9 cellular contexts compared by ENCODE assay signal in the genomic region with DNA sequence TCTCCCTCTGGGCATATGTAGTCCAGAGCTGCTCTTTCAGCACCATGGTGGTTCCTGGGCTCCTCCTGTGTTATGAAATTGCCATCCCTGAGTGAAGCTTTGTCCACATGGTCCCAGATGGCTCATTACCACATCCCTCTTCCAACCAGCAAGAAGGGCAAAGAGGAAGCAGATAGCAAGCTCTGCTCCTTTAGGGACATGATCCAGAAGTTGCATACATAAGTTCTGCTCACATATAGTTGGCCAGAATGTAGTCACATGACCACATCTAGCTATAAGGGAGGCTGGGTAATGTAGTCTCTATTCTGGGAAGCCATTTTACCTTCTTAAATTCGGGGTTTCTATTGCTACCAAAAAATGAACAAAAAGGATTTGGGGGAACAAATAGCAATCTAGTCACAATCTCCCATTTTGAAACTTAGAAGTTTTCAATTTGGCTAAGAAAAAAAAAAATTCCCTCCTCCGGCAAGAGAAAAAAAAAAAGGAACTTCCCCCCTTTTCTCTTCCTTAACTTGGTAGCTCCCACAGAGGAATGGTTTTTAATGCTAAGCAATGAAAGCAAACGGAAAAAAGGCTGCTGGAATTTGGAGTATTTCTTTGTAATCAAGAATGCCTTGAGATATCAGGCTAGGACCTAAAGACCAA.
DNase-seq lines count a peak whose midpoint lies in the region; ATAC-seq, FAIRE-seq and TF ChIP-seq lines count a peak whose summit lies in the region.
"Had no signal": no experiment of that assay in that cellular context is flagged by ENCODE, and none has a peak within 500 bp of the region (broad histone marks: within the 10 kb centered on the region; RNA-seq: fewer than 3 reads in every experiment).

No MANE protein-coding gene starts in this region.

- DNase-seq in Daoy (ENCODE audit: low read depth) (peak; percentile 10), left ventricle myocardium superior (no peak), gastrocnemius medialis (peak; percentile 2 to 27), RCC 7860 (ENCODE audit: low spot score) (no peak)
- DNase-seq in activated CD8-positive, alpha-beta memory T cell treated with anti-CD3 and anti-CD28 coated beads, Interleukin-2, amount 10 ng/mL, durations not matched to agents 7 days and 5 days: no peak

- no peak overlapping the region for H3K27ac Mint-ChIP-seq in activated CD8-positive, alpha-beta memory T cell treated with anti-CD3 and anti-CD28 coated beads, Interleukin-2, amount 10 ng/mL, durations not matched to agents 7 days and 5 days
- H3K27ac Mint-ChIP-seq: memory B cell had no signal

- H3K79me2 ChIP-seq in KMS-11 (ENCODE audit: insufficient read depth, low read depth): no peaks in the 10 kb centered on the region

- no peaks in the 10 kb centered on the region for H3K36me3 ChIP-seq in KMS-11 (ENCODE audit: insufficient read depth)
- H3K36me3 ChIP-seq in gastrocnemius medialis: no peaks in the 10 kb centered on the region

- H3K9me3 ChIP-seq in gastrocnemius medialis: no peaks in the 10 kb centered on the region

- TF ChIP-seq POLR2A in gastrocnemius medialis (IDR thresholded peaks at IDR 0.05): no peak

- peaks cover 1% of the 10 kb centered on the region for H3K27me3 Mint-ChIP-seq in activated CD8-positive, alpha-beta memory T cell treated with anti-CD3 and anti-CD28 coated beads, Interleukin-2, amount 10 ng/mL, durations not matched to agents 7 days and 5 days
- H3K27me3 Mint-ChIP-seq: memory B cell had no signal

- H3K27ac ChIP-seq in KMS-11 (no peak overlapping the region), gastrocnemius medialis (peak overlapping the region in 2 of 4 donors; percentile 26 to 54)

- peak; percentile 85 for ATAC-seq in left ventricle myocardium superior
- ATAC-seq in gastrocnemius medialis: peak in 1 of 2 donors; percentile 97
- ATAC-seq in activated CD8-positive, alpha-beta memory T cell treated with anti-CD3 and anti-CD28 coated beads, Interleukin-2, amount 10 ng/mL, durations not matched to agents 7 days and 5 days: no peak
- no peak for ATAC-seq in HG02623 (IDR thresholded peaks at IDR 0.05; ENCODE audit: unreplicated experiment)

- intact Hi-C loops in left ventricle myocardium superior (cut with micrococcal nuclease): no loop called here
- intact Hi-C loops in gastrocnemius medialis (cut with DNase I; ENCODE audit: low total_unique reads): no loop called here

- no peaks in the 10 kb centered on the region for H3K9me3 Mint-ChIP-seq in activated CD8-positive, alpha-beta memory T cell treated with anti-CD3 and anti-CD28 coated beads, Interleukin-2, amount 10 ng/mL, durations not matched to agents 7 days and 5 days (ENCODE audit: low read depth)

- H3K36me3 Mint-ChIP-seq in activated CD8-positive, alpha-beta memory T cell treated with anti-CD3 and anti-CD28 coated beads, Interleukin-2, amount 10 ng/mL, durations not matched to agents 7 days and 5 days: no peaks in the 10 kb centered on the region

- FAIRE-seq in TTC549 (lab: Jason Lieb, UNC): peak; percentile 90
- FAIRE-seq in RCC 7860 (lab: Jason Lieb, UNC): no peak

- CTCF ChIA-PET in activated CD8-positive, alpha-beta memory T cell treated with anti-CD3 and anti-CD28 coated beads, Interleukin-2, amount 10 ng/mL, durations not matched to agents 7 days and 5 days (lab: Charles Lee): no interaction called here

- in situ Hi-C loops in gastrocnemius medialis (cut with MboI; ENCODE audit: low sequenced_read_pairs in 4 of 4): no loop called here

- peak overlapping the region; percentile 27; the same call in 1 of the 2 replicates for H2AFZ ChIP-seq in KMS-11 (ENCODE audit: low read depth)

- no peaks in the 10 kb centered on the region for H4K20me1 ChIP-seq in KMS-11 (ENCODE audit: insufficient read depth)

- no peaks in the 10 kb centered on the region for H3K4me1 Mint-ChIP-seq in activated CD8-positive, alpha-beta memory T cell treated with anti-CD3 and anti-CD28 coated beads, Interleukin-2, amount 10 ng/mL, durations not matched to agents 7 days and 5 days

- H3K9ac ChIP-seq in KMS-11: no peak overlapping the region

- H3K4me1 ChIP-seq in KMS-11 (ENCODE audit: low read depth, poor library complexity, severe bottlenecking) (no peaks in the 10 kb centered on the region), gastrocnemius medialis (no peaks in the 10 kb centered on the region)

- no peak overlapping the region for H3K4me3 Mint-ChIP-seq in activated CD8-positive, alpha-beta memory T cell treated with anti-CD3 and anti-CD28 coated beads, Interleukin-2, amount 10 ng/mL, durations not matched to agents 7 days and 5 days
- H3K4me3 Mint-ChIP-seq: memory B cell had no signal

- H3K27me3 ChIP-seq in KMS-11 (ENCODE audit: insufficient read depth, low read depth) (no peaks in the 10 kb centered on the region), gastrocnemius medialis (no peaks in the 10 kb centered on the region)

- TF ChIP-seq CTCF in KMS-11 (conservative IDR thresholded peaks at IDR 0.05; ENCODE audit: low read depth, low read length): no peak
- no peak for TF ChIP-seq CTCF in gastrocnemius medialis (IDR thresholded peaks at IDR 0.05 in 4 of 5, conservative IDR thresholded peaks at IDR 0.05 in 1 of 5)

- no peak overlapping the region for H3K4me3 ChIP-seq in KMS-11 (IDR thresholded peaks at IDR 0.05; ENCODE audit: insufficient read depth, low read depth, low read length)
- H3K4me3 ChIP-seq in gastrocnemius medialis: no peak overlapping the region

- no peak overlapping the region for H3K4me2 ChIP-seq in KMS-11

Comparison
In these comparisons a context has a peak if more than half of its experiments do, and no peak if none do; other contexts are left out.
1. DNase-seq: peak in Daoy (single experiment) and gastrocnemius medialis (2 of 2); none in left ventricle myocardium superior (single experiment), RCC 7860 (single experiment) and activated CD8-positive, alpha-beta memory T cell treated with anti-CD3 and anti-CD28 coated beads, Interleukin-2, amount 10 ng/mL, durations not matched to agents 7 days and 5 days (single experiment).